Comparison of ENCODE assay signal across 17 cellular contexts in the genomic region with DNA sequence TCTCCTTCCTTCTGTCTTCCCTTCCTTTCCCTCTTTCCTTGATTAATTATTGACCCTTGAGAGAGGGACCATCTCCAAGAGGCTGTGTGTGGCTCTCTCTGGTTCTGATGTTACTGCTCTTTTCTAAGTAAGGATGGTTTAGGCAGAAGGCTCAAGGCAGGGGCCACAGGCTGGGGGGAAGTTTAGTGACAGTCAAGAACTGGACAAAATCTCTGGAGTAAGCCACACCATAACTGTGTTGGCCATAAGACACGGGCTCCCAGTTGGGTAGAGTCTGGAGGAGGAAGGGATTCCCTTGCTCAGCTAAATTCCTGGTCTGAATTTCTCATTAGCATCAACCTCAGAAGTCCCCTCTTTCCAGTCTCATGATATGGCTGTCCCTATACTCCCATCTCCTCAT.
DNase-seq lines count a peak whose midpoint lies in the region; ATAC-seq and TF ChIP-seq lines count a peak whose summit lies in the region.
"Had no signal": no experiment of that assay in that cellular context is flagged by ENCODE, and none has a peak within 500 bp of the region (broad histone marks: within the 10 kb centered on the region; RNA-seq: fewer than 3 reads in every experiment).

No MANE protein-coding gene starts in this region.

- H2AFZ ChIP-seq in neural progenitor cell (replicated peaks): no peak overlapping the region

- no peaks in the 10 kb centered on the region for H3K36me3 ChIP-seq in right atrium auricular region
- H3K36me3 ChIP-seq in esophagus muscularis mucosa: no peaks in the 10 kb centered on the region
- no peaks in the 10 kb centered on the region for H3K36me3 ChIP-seq in neural progenitor cell
- H3K36me3 ChIP-seq in vagina: no peaks in the 10 kb centered on the region
- no peaks in the 10 kb centered on the region for H3K36me3 ChIP-seq in upper lobe of right lung

- H3K9me3 ChIP-seq in right atrium auricular region: no peaks in the 10 kb centered on the region
- H3K9me3 ChIP-seq in esophagus muscularis mucosa: no peaks in the 10 kb centered on the region
- no peaks in the 10 kb centered on the region for H3K9me3 ChIP-seq in neural progenitor cell (ENCODE audit: low read depth)
- no peaks in the 10 kb centered on the region for H3K9me3 ChIP-seq in vagina
- H3K9me3 ChIP-seq in upper lobe of right lung: no peaks in the 10 kb centered on the region

- intact Hi-C loops in Right ventricle myocardium superior (cut with DNase I): no loop called here
- intact Hi-C loops in esophagus muscularis mucosa (cut with DNase I): loop anchor here (10.0 kb wide), 1 partner anchor 243 kb away; no protein-coding TSS in a partner anchor
- intact Hi-C loops in vagina (cut with DNase I): no loop called here
- intact Hi-C loops in upper lobe of right lung (cut with DNase I): no loop called here

- H3K27ac ChIP-seq in right atrium auricular region: no peak overlapping the region
- H3K27ac ChIP-seq in esophagus muscularis mucosa (replicated peaks in 1 of 4): no peak overlapping the region
- H3K27ac ChIP-seq in neural progenitor cell: no peak overlapping the region
- no peak overlapping the region for H3K27ac ChIP-seq in vagina
- H3K27ac ChIP-seq in upper lobe of right lung: no peak overlapping the region

- H3K9me3 Mint-ChIP-seq in neural progenitor cell: no peaks in the 10 kb centered on the region
- H3K9me3 Mint-ChIP-seq: CD4-positive, alpha-beta T cell had no signal

- no peak for TF ChIP-seq EP300 in esophagus muscularis mucosa (IDR thresholded peaks at IDR 0.05)

- no peaks in the 10 kb centered on the region for H4K20me1 ChIP-seq in neural progenitor cell (ENCODE audit: low read depth)

- H3K27me3 Mint-ChIP-seq in neural progenitor cell (ENCODE audit: insufficient read depth, low read depth): peaks cover 3% of the 10 kb centered on the region
- H3K27me3 Mint-ChIP-seq: CD4-positive, alpha-beta T cell had no signal

- H3K4me3 ChIP-seq in right atrium auricular region: no peak overlapping the region
- H3K4me3 ChIP-seq in esophagus muscularis mucosa: no peak overlapping the region
- no peak overlapping the region for H3K4me3 ChIP-seq in neural progenitor cell
- H3K4me3 ChIP-seq in vagina: no peak overlapping the region
- H3K4me3 ChIP-seq in upper lobe of right lung: no peak overlapping the region
- H3K4me3 ChIP-seq: GM12878 had no signal

- H3K9ac ChIP-seq in neural progenitor cell: no peak overlapping the region

- 80% methylated on average over 1 of the region's 1 CpG for WGBS in esophagus muscularis mucosa

- H3K4me1 ChIP-seq in right atrium auricular region (no peaks in the 10 kb centered on the region), esophagus muscularis mucosa (no peaks in the 10 kb centered on the region), neural progenitor cell (peaks cover 7% of the 10 kb centered on the region), vagina (no peaks in the 10 kb centered on the region), upper lobe of right lung (no peaks in the 10 kb centered on the region)

- TF ChIP-seq POLR2A in esophagus muscularis mucosa (IDR thresholded peaks at IDR 0.05; ENCODE audit: low read depth) (no peak), vagina (IDR thresholded peaks at IDR 0.05) (no peak)

- peaks cover 4% of the 10 kb centered on the region for H3K4me1 Mint-ChIP-seq in neural progenitor cell
- H3K4me1 Mint-ChIP-seq: B cell had no signal

- no peaks in the 10 kb centered on the region for H3K79me2 ChIP-seq in neural progenitor cell (ENCODE audit: low read depth)

- peaks cover 5% of the 10 kb centered on the region for H3F3A ChIP-seq in neural progenitor cell (ENCODE audit: low read depth)

- H3K27me3 ChIP-seq in right atrium auricular region (no peaks in the 10 kb centered on the region), esophagus muscularis mucosa (peaks cover 0 to 17% (median 0%) of the 10 kb centered on the region in 4 donors), neural progenitor cell (no peaks in the 10 kb centered on the region), vagina (no peaks in the 10 kb centered on the region), upper lobe of right lung (no peaks in the 10 kb centered on the region)

- ATAC-seq in Right ventricle myocardium superior (ENCODE audit: poor library complexity) (no peak), upper lobe of right lung (no peak), GM18867 (IDR thresholded peaks at IDR 0.05; ENCODE audit: unreplicated experiment) (no peak)
- ATAC-seq: GM12878, HCT116 had no signal

- peak overlapping the region; percentile 17 for H3K4me3 Mint-ChIP-seq in neural progenitor cell
- H3K4me3 Mint-ChIP-seq: B cell; CD4-positive, alpha-beta T cell had no signal

- TF ChIP-seq CTCF in right atrium auricular region (IDR thresholded peaks at IDR 0.05): no peak
- no peak for TF ChIP-seq CTCF in esophagus muscularis mucosa (IDR thresholded peaks at IDR 0.05)
- no peak for TF ChIP-seq CTCF in neural progenitor cell (IDR thresholded peaks at IDR 0.05)
- TF ChIP-seq CTCF in vagina (IDR thresholded peaks at IDR 0.05): no peak
- no peak for TF ChIP-seq CTCF in upper lobe of right lung (IDR thresholded peaks at IDR 0.05)

- no peak overlapping the region for H3K27ac Mint-ChIP-seq in neural progenitor cell
- H3K27ac Mint-ChIP-seq: B cell; CD4-positive, alpha-beta T cell had no signal

- no peak overlapping the region for H3K4me2 ChIP-seq in neural progenitor cell

- DNase-seq in right atrium auricular region (ENCODE audit: low spot score) (peak; percentile 36), Right ventricle myocardium superior (no peak), esophagus muscularis mucosa (ENCODE audit: extremely low spot score) (peak; percentile 66), neural progenitor cell (ENCODE audit: low spot score) (no peak), vagina (ENCODE audit: extremely low spot score in 2 of 2) (peak; percentile 28 to 47), upper lobe of right lung (no peak), cerebellar nuclear complex (lab: John Stamatoyannopoulos, UW) (no peak)
- DNase-seq: C1 segment of cervical spinal cord; Calu3; CD4-positive, alpha-beta T cell; DMS 273 treated with DMSO at 0.1 percent for 48 hours; DMS79; IMR-90 had no signal

- H3K36me3 Mint-ChIP-seq in neural progenitor cell: no peaks in the 10 kb centered on the region

Comparison
In these comparisons a context has a peak if more than half of its experiments do, and no peak if none do; other contexts are left out.
1. DNase-seq: peak in right atrium auricular region (single experiment), esophagus muscularis mucosa (single experiment) and vagina (2 of 2); none in Right ventricle myocardium superior (single experiment), neural progenitor cell (single experiment), upper lobe of right lung (single experiment) and cerebellar nuclear complex (0 of 2).